ENCODE assay signal across 24 cellular contexts in the genomic region with DNA sequence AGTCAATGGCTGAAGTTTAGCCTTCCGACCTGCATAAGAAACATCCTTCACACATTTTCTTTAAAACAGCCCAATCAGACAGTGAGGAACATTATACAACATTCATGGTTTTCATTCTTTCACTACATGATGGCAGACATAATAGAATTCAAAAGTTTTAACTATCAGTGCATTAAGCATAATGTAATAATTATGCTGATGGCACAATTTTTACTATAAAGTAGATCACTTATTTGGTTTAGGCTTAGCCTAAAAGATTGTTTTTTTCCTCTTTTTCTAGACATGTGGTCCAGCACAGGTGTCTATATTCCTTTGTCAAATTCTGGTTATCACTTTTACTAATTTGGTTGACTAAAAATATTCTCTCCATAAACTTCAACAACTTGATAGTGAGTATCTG.
"Had no signal": no experiment of that assay in that cellular context is flagged by ENCODE, and none has a peak within 500 bp of the region (broad histone marks: within the 10 kb centered on the region; RNA-seq: fewer than 3 reads in every experiment).

No MANE protein-coding gene starts in this region.

- ATAC-seq: natural killer cell treated with Interleukin-12 subunit alpha and Interleukin-12 subunit beta and Interleukin-15 and Interleukin-18, amount 100 ng/mL, for 72 hours; pancreas; right cardiac atrium; stimulated activated effector memory CD8-positive, alpha-beta T cell treated with anti-CD3 and anti-CD28 coated beads, Interleukin-12 subunit alpha, Interleukin-12 subunit beta, amount 100 ng/mL, for 72 hours; upper lobe of right lung had no signal

- FAIRE-seq: pancreas, small intestine, urothelium cell line had no signal

- H3K9me3 ChIP-seq: left ventricle myocardium inferior, pancreas, prostate gland, sigmoid colon, spleen, suprapubic skin, thoracic aorta, tibial artery, upper lobe of right lung had no signal

- H3K4me1 ChIP-seq: pancreas, prostate gland, sigmoid colon, spleen, tibial artery, upper lobe of right lung had no signal

- H3K27ac ChIP-seq: left ventricle myocardium inferior, pancreas, prostate gland, sigmoid colon, spleen, suprapubic skin, thoracic aorta, tibial artery, upper lobe of right lung had no signal

- H3K27me3 ChIP-seq: pancreas, sigmoid colon, spleen, suprapubic skin, tibial artery, upper lobe of right lung had no signal

- H3K36me3 ChIP-seq: left ventricle myocardium inferior, pancreas, prostate gland, sigmoid colon, spleen, suprapubic skin, thoracic aorta, tibial artery, upper lobe of right lung had no signal

- DNase-seq: islet precursor cell; left ventricle myocardium inferior; mesendoderm; naive B cell; nucleus accumbens; pancreas; posterior cingulate gyrus; retina; right cardiac atrium; sigmoid colon; small intestine; spleen; stimulated activated CD4-positive, alpha-beta T cell treated with anti-CD3 and anti-CD28 coated beads, Interleukin-4, amount 100 ng/mL, for 24 hours; stimulated activated naive CD4-positive, alpha-beta T cell; tibial artery; trophoblast cell; upper lobe of right lung had no signal

- H3K4me3 ChIP-seq: left ventricle myocardium inferior, lung, pancreas, prostate gland, sigmoid colon, spleen, suprapubic skin, thoracic aorta, tibial artery, upper lobe of right lung had no signal
